ENCODE assay signal across 1 cellular context in genomic region chr10:30782543-30783461, GRCh38.
TF ChIP-seq lines count a peak whose summit lies in the region.

No MANE protein-coding gene starts in this region.

TF ChIP-seq in GM12878, 131 proteins besides CTCF, POLR2A, EP300 and RAD21 (continued from another document):
- TF ChIP-seq SUZ12 (IDR thresholded peaks at IDR 0.05; ENCODE audit: unreplicated experiment) (no peak), GABPA (IDR thresholded peaks at IDR 0.05; ENCODE audit: low read depth) (no peak), NKRF (conservative IDR thresholded peaks at IDR 0.05) (no peak), USF1 (IDR thresholded peaks at IDR 0.05; ENCODE audit: borderline replicate concordance, extremely low read length, insufficient read depth, low read depth, low read length) (no peak), BCL3 (IDR thresholded peaks at IDR 0.05; ENCODE audit: borderline replicate concordance, insufficient read depth, low read depth, low read length, poor library complexity, severe bottlenecking) (no peak), POU2F2 (IDR thresholded peaks at IDR 0.05; ENCODE audit: borderline replicate concordance, low read depth, low read length) (no peak), TCF12 (IDR thresholded peaks at IDR 0.05; ENCODE audit: low read depth, low read length) (peak; percentile 81), HCFC1 (IDR thresholded peaks at IDR 0.05; ENCODE audit: low read length) (no peak), SMARCA5 (IDR thresholded peaks at IDR 0.05) (no peak), TBL1XR1 (IDR thresholded peaks at IDR 0.05; ENCODE audit: low read depth, low read length) (no peak), ZSCAN29 (IDR thresholded peaks at IDR 0.05) (no peak), SPI1 (IDR thresholded peaks at IDR 0.05; ENCODE audit: borderline replicate concordance, insufficient read depth, low read depth, low read length) (no peak), SMAD1 (IDR thresholded peaks at IDR 0.05; ENCODE audit: low read depth, partially characterized antibody) (no peak), IKZF1 (conservative IDR thresholded peaks at IDR 0.05) (0 out of 2 replicates have a peak, but pooled peaks have one; percentile 12), RELA (IDR thresholded peaks at IDR 0.05; ENCODE audit: borderline replicate concordance, partially characterized antibody) (no peak), LARP7 (IDR thresholded peaks at IDR 0.05) (no peak), ZNF592 (IDR thresholded peaks at IDR 0.05) (no peak), MTA3 (IDR thresholded peaks at IDR 0.05; ENCODE audit: borderline replicate concordance, low read length) (0 out of 2 replicates have a peak, but pooled peaks have one; percentile 31), CBX3 (IDR thresholded peaks at IDR 0.05; ENCODE audit: borderline replicate concordance, low read depth) (no peak), POLR2AphosphoS5 (IDR thresholded peaks at IDR 0.05; ENCODE audit: low read length) (peak; percentile 25; the same call in 1 of the 2 replicates), TCF3 (IDR thresholded peaks at IDR 0.05; ENCODE audit: borderline replicate concordance, insufficient read depth, low read depth, low read length) (peak; percentile 68; the same call in 1 of the 2 replicates), FOXM1 (IDR thresholded peaks at IDR 0.05; ENCODE audit: low read depth, low read length) (peak; percentile 52; the same call in 1 of the 2 replicates), SKIL (IDR thresholded peaks at IDR 0.05; ENCODE audit: low read depth, poor library complexity, severe bottlenecking) (no peak), ATF7 (IDR thresholded peaks at IDR 0.05; ENCODE audit: low read depth) (no peak), USF2 (IDR thresholded peaks at IDR 0.05; ENCODE audit: borderline replicate concordance, low read depth, low read length) (no peak), EED (IDR thresholded peaks at IDR 0.05; ENCODE audit: low read depth) (peak; percentile 10; the same call in 1 of the 2 replicates), PAX8 (IDR thresholded peaks at IDR 0.05) (no peak), HDGF (IDR thresholded peaks at IDR 0.05) (no peak), TCF7 (IDR thresholded peaks at IDR 0.05; ENCODE audit: borderline replicate concordance) (no peak), BCL11A (IDR thresholded peaks at IDR 0.05; ENCODE audit: low read depth, low read length) (no peak), SIN3A (IDR thresholded peaks at IDR 0.05; ENCODE audit: low read depth, low read length) (no peak), MEF2A (IDR thresholded peaks at IDR 0.05; ENCODE audit: insufficient read depth, low read depth, low read length) (no peak), DPF2 (IDR thresholded peaks at IDR 0.05) (0 out of 2 replicates have a peak, but pooled peaks have one; percentile 30), HSF1 (IDR thresholded peaks at IDR 0.05; ENCODE audit: low read depth, low read length) (no peak), IRF4 (IDR thresholded peaks at IDR 0.05; ENCODE audit: low read depth, low read length) (0 out of 2 replicates have a peak, but pooled peaks have one; percentile 22), ETV6 (conservative IDR thresholded peaks at IDR 0.05 in 1 of 2, IDR thresholded peaks at IDR 0.05 in 1 of 2; ENCODE audit: borderline replicate concordance in 1 of 2, low read depth in 1 of 2) (0 out of 4 replicates have a peak, but pooled peaks of 1 of the 2 experiments have one; percentile 34)
